ENCODE assay signal across 18 cellular contexts in the genomic region with DNA sequence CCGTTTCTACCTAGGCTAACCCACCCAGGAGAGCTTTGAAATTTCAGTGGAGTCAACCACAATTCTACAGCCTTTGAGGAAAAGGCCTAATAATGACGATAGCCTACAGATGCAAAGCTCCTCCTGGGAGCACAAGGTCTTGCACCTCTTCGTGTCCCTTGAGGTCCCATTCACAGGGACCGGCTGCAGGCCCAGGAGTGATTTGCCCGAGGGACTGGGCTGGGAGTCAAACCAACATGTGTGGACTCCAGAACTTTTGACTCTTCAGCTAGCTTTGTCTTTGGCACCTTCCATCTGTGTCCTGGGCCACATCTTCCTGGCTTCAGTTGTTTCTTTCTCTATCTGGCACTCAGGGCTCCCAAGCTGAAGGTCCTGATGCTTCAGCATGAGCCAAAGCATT.
DNase-seq lines count a peak whose midpoint lies in the region; ATAC-seq and TF ChIP-seq lines count a peak whose summit lies in the region.
"Had no signal": no experiment of that assay in that cellular context is flagged by ENCODE, and none has a peak within 500 bp of the region (broad histone marks: within the 10 kb centered on the region; RNA-seq: fewer than 3 reads in every experiment).

No MANE protein-coding gene starts in this region.

- WGBS in GM23248 (ENCODE audit: low coverage in 1 of 2, low lambda C conversion rate in 2 of 2, missing lambda C conversion rate in 2 of 2), 2 experiments = 96% methylated on average over 5 of the region's 5 CpGs
- 93% methylated on average over 5 of the region's 5 CpGs for WGBS in hepatocyte (ENCODE audit: low lambda C conversion rate, missing lambda C conversion rate)
- WGBS in smooth muscle cell (ENCODE audit: low lambda C conversion rate) = 78% methylated on average over 5 of the region's 5 CpGs

- H3K36me3 ChIP-seq in GM23248 (ENCODE audit: low read depth) = no peaks in the 10 kb centered on the region
- no peaks in the 10 kb centered on the region for H3K36me3 ChIP-seq in RWPE2 (ENCODE audit: low read depth)
- H3K36me3 ChIP-seq in hepatocyte (replicated peaks; ENCODE audit: insufficient read depth, low read depth) = no peaks in the 10 kb centered on the region
- H3K36me3 ChIP-seq in smooth muscle cell (ENCODE audit: low read depth) = no peaks in the 10 kb centered on the region
- H3K36me3 ChIP-seq in WERI-Rb-1 = no peaks in the 10 kb centered on the region
- H3K36me3 ChIP-seq: Peyer's patch had no signal

- DNase-seq in GM23248 (no peak), RWPE2 (ENCODE audit: low spot score) (peak; percentile 7), hepatocyte (ENCODE audit: low spot score) (no peak), smooth muscle cell (lab: John Stamatoyannopoulos, UW; ENCODE audit: unreplicated experiment) (no peak), WERI-Rb-1 (no peak), T-helper 1 cell (no peak), kidney glomerular epithelial cell (lab: John Stamatoyannopoulos, UW) (no peak)
- DNase-seq in stimulated activated CD4-positive, alpha-beta T cell treated with anti-CD3 and anti-CD28 coated beads, Interleukin-1b, Interleukin-23, amount 100 ng/mL, for 48 hours = no peak
- DNase-seq: CD4-positive, alpha-beta memory T cell; DND-41; GDM1; MM.1S; NCI-H1105 treated with DMSO at 0.1 percent for 48 hours; NCI-H187; NCI-H446; NCI-H774; Peyer's patch had no signal

- H3K9ac ChIP-seq in GM23248 = no peak overlapping the region
- H3K9ac ChIP-seq in smooth muscle cell (ENCODE audit: low read depth) = peak overlapping the region; percentile 93
- H3K9ac ChIP-seq: KMS-11 had no signal

- peak overlapping the region; percentile 86 for H3K27ac ChIP-seq in GM23248
- H3K27ac ChIP-seq in RWPE2 (ENCODE audit: poor library complexity, severe bottlenecking) = peak overlapping the region; percentile 84
- peak overlapping the region; percentile 70 for H3K27ac ChIP-seq in hepatocyte
- H3K27ac ChIP-seq in smooth muscle cell (ENCODE audit: low read depth) = peak overlapping the region; percentile 100
- no peak overlapping the region for H3K27ac ChIP-seq in WERI-Rb-1
- H3K27ac ChIP-seq: KMS-11, Peyer's patch had no signal

- H3K4me2 ChIP-seq in GM23248 (ENCODE audit: unreplicated experiment) = no peak overlapping the region
- H3K4me2 ChIP-seq in hepatocyte = no peak overlapping the region
- peak overlapping the region; percentile 77 for H3K4me2 ChIP-seq in smooth muscle cell
- H3K4me2 ChIP-seq: KMS-11 had no signal

- H3K9me3 ChIP-seq in GM23248 (ENCODE audit: low read depth) (no peaks in the 10 kb centered on the region), RWPE2 (ENCODE audit: severe bottlenecking) (no peaks in the 10 kb centered on the region), hepatocyte (ENCODE audit: low read depth) (no peaks in the 10 kb centered on the region), smooth muscle cell (replicated peaks; ENCODE audit: low read depth) (no peaks in the 10 kb centered on the region), WERI-Rb-1 (ENCODE audit: severe bottlenecking) (peaks cover 2% of the 10 kb centered on the region)
- H3K9me3 ChIP-seq: Peyer's patch had no signal

- H3F3A ChIP-seq in GM23248 (ENCODE audit: insufficient read depth) (peaks cover 12% of the 10 kb centered on the region; the same call in 1 of the 2 replicates), smooth muscle cell (ENCODE audit: low read depth) (peaks cover 20% of the 10 kb centered on the region)

- H3K4me3 ChIP-seq in GM23248 (no peak overlapping the region), RWPE2 (ENCODE audit: severe bottlenecking) (no peak overlapping the region), hepatocyte (no peak overlapping the region), smooth muscle cell (no peak overlapping the region), WERI-Rb-1 (ENCODE audit: low read depth, low read length) (no peak overlapping the region)
- H3K4me3 ChIP-seq: Peyer's patch had no signal

- H3K27me3 ChIP-seq in GM23248 (replicated peaks; ENCODE audit: insufficient read depth) (no peaks in the 10 kb centered on the region), RWPE2 (ENCODE audit: insufficient read depth, poor library complexity, severe bottlenecking) (no peaks in the 10 kb centered on the region), hepatocyte (no peaks in the 10 kb centered on the region), smooth muscle cell (ENCODE audit: low read depth) (no peaks in the 10 kb centered on the region), WERI-Rb-1 (ENCODE audit: insufficient read depth, low read depth, severe bottlenecking) (no peaks in the 10 kb centered on the region)
- H3K27me3 ChIP-seq: Peyer's patch had no signal

- no peak for ATAC-seq in RWPE2 (ENCODE audit: low read depth)

- no peak overlapping the region for H2AFZ ChIP-seq in GM23248
- no peak overlapping the region for H2AFZ ChIP-seq in hepatocyte
- no peak overlapping the region for H2AFZ ChIP-seq in smooth muscle cell (ENCODE audit: low read depth)

- in situ Hi-C loops in GM23248 (cut with MboI) = no loop called here

- H3K9me2 ChIP-seq in GM23248 (ENCODE audit: insufficient read depth) = no peaks in the 10 kb centered on the region
- H3K9me2 ChIP-seq in hepatocyte (replicated peaks; ENCODE audit: insufficient read depth) = no peaks in the 10 kb centered on the region

- H3K79me2 ChIP-seq in GM23248 (ENCODE audit: insufficient read depth) (no peaks in the 10 kb centered on the region; the same call in 1 of the 2 replicates), hepatocyte (no peaks in the 10 kb centered on the region), smooth muscle cell (ENCODE audit: low read depth) (peaks cover 41% of the 10 kb centered on the region)

- TF ChIP-seq CTCF in RWPE2 (IDR thresholded peaks at IDR 0.05; ENCODE audit: poor library complexity, severe bottlenecking) (no peak), hepatocyte (IDR thresholded peaks at IDR 0.05; ENCODE audit: poor library complexity) (no peak), smooth muscle cell (IDR thresholded peaks at IDR 0.05; ENCODE audit: borderline replicate concordance, insufficient read depth, poor library complexity, severe bottlenecking) (no peak), WERI-Rb-1 (IDR thresholded peaks at IDR 0.05; ENCODE audit: low read depth, low read length) (no peak)

- H3K4me1 ChIP-seq in GM23248 (ENCODE audit: insufficient read depth) (peaks cover 26% of the 10 kb centered on the region), RWPE2 (ENCODE audit: insufficient read depth, poor library complexity, severe bottlenecking) (peaks cover 14% of the 10 kb centered on the region), hepatocyte (ENCODE audit: insufficient read depth) (peaks cover 38% of the 10 kb centered on the region), smooth muscle cell (ENCODE audit: low read depth) (peaks cover 23% of the 10 kb centered on the region)

- H4K20me1 ChIP-seq in GM23248 (ENCODE audit: insufficient read depth) (no peaks in the 10 kb centered on the region), hepatocyte (ENCODE audit: insufficient read depth, poor library complexity, severe bottlenecking) (no peaks in the 10 kb centered on the region), smooth muscle cell (ENCODE audit: low read depth) (no peaks in the 10 kb centered on the region)
